14 cellular contexts compared by ENCODE assay signal in genomic region chr7:150852371-150852905, GRCh38. TPM values are rescaled to one million over a fixed set of nuclear protein-coding genes. Genes with fewer than 3 reads are reported as not detected.
A peak's percentile ranks its signal among the peaks of the same experiment; 100 is the strongest.
DNase-seq lines count a peak whose midpoint lies in the region; ATAC-seq, FAIRE-seq and TF ChIP-seq lines count a peak whose summit lies in the region.
"Had no signal": no experiment of that assay in that cellular context is flagged by ENCODE, and none has a peak within 500 bp of the region (broad histone marks: within the 10 kb centered on the region; RNA-seq: fewer than 3 reads in every experiment).

TSS of gene AOC1 (plus strand) at chr7:150852517. CDS start at chr7:150856471, 3,954 bp downstream.

- ATAC-seq in GM21576 (IDR thresholded peaks at IDR 0.05; ENCODE audit: unreplicated experiment) = no peak
- ATAC-seq: activated naive CD4-positive, alpha-beta T cell treated with anti-CD3 and anti-CD28 coated beads, Interleukin-2, amount 50 U/mL, for 72 hours; naive thymus-derived CD8-positive, alpha-beta T cell had no signal

- TF ChIP-seq CTCF in Peyer's patch (IDR thresholded peaks at IDR 0.05) (no peak), kidney (IDR thresholded peaks at IDR 0.05; ENCODE audit: borderline replicate concordance, extremely low read depth, insufficient read depth) (no peak), stomach (IDR thresholded peaks at IDR 0.05) (no peak), foreskin fibroblast (IDR thresholded peaks at IDR 0.05; ENCODE audit: low read depth, low read length) (no peak)

- no peak for TF ChIP-seq EP300 in stomach (IDR thresholded peaks at IDR 0.05)

- FAIRE-seq in kidney (lab: Jason Lieb, UNC) = no peak

- peak; percentile 55 for DNase-seq in LoVo (ENCODE audit: low spot score)
- peak in 2 of 3 donors; percentile 91 to 93 for DNase-seq in Peyer's patch
- DNase-seq in kidney = peak; percentile 87
- DNase-seq in stomach = peak; percentile 41
- DNase-seq in foreskin fibroblast = no peak
- no peak for DNase-seq in NCI-H1105 treated with DMSO at 0.1 percent for 48 hours (lab: John Stamatoyannopoulos, UW)
- DNase-seq: CD8-positive, alpha-beta memory T cell; cerebellar nuclear complex; Karpas-422; SHP77 treated with DMSO at 0.1 percent for 48 hours had no signal

- H3K9ac ChIP-seq in kidney (ENCODE audit: low read length in 2 of 2) = peak within 1 kb of the TSS in 1 of 2 donors; percentile 70

- peak within 1 kb of the TSS in 3 of 4 donors; percentile 62 to 81 (median 71) for H3K27ac ChIP-seq in Peyer's patch
- peak within 1 kb of the TSS; percentile 25 to 67 for H3K27ac ChIP-seq in kidney (ENCODE audit: low read depth in 2 of 2, low read length in 2 of 2)
- no peak within 1 kb of the TSS for H3K27ac ChIP-seq in stomach

- TF ChIP-seq POLR2A in Peyer's patch (IDR thresholded peaks at IDR 0.05) = peak; percentile 96 to 99
- TF ChIP-seq POLR2A in stomach (IDR thresholded peaks at IDR 0.05) = no peak

- peaks cover 0 to 11% (median 0%) of the 10 kb centered on the region in 3 donors for H3K36me3 ChIP-seq in Peyer's patch
- no peaks in the 10 kb centered on the region for H3K36me3 ChIP-seq in kidney (ENCODE audit: control insufficient read depth in 1 of 2, insufficient read depth in 2 of 2, low read length in 2 of 2)
- H3K36me3 ChIP-seq in stomach = no peaks in the 10 kb centered on the region

- H3K9me3 ChIP-seq in Peyer's patch (no peaks in the 10 kb centered on the region), kidney (ENCODE audit: control insufficient read depth in 1 of 2, low read length in 2 of 2) (no peaks in the 10 kb centered on the region), stomach (no peaks in the 10 kb centered on the region)

- H3K4me1 ChIP-seq in Peyer's patch (peaks cover 0 to 3% (median 0%) of the 10 kb centered on the region in 4 donors), kidney (ENCODE audit: control insufficient read depth in 1 of 2, insufficient read depth in 1 of 2, low read depth in 1 of 2, low read length in 2 of 2) (peaks cover 0 to 10% of the 10 kb centered on the region in 2 donors), stomach (no peaks in the 10 kb centered on the region)

- intact Hi-C loops in kidney (cut with DNase I) = no loop called here
- intact Hi-C loops in stomach (cut with DNase I; ENCODE audit: low total_unique reads) = no loop called here

- WGBS in stomach, 5 donors = 27 to 49% (median 34%) methylated on average over 8 of the region's 8 CpGs

- H3K4me3 ChIP-seq in Peyer's patch (peak within 1 kb of the TSS in 3 of 4 donors; percentile 31 to 60 (median 47)), kidney (ENCODE audit: low read length in 2 of 2) (peak within 1 kb of the TSS; percentile 70 to 78), stomach (no peak within 1 kb of the TSS), foreskin fibroblast (ENCODE audit: low read depth in 1 of 2, low read length in 2 of 2) (no peak within 1 kb of the TSS)

- H3K27me3 ChIP-seq in Peyer's patch (no peaks in the 10 kb centered on the region), stomach (peaks cover 0 to 38% (median 0%) of the 10 kb centered on the region in 3 donors)

RNA-seq across cellular contexts. Expression of gene AOC1, which starts in this region (rescaled TPM):
- total RNA-seq in Peyer's patch (1,000 to 10,000 TPM in 2 of 4 donors, 100 to 1,000 TPM in 1, 1 to 10 TPM in 1; 9.1 to 1,314 (median 833) TPM), kidney (170 TPM), stomach (100 to 1,000 TPM in 1 of 5 donors, 1 to 10 TPM in 1, under 1 TPM in 1, not detected in 2; 0.72 to 105 (median 4.6) TPM)
- polyA plus RNA-seq in kidney (ENCODE audit: insufficient read depth, low read depth, low replicate concordance) (99.1 TPM), stomach (1 to 10 TPM in 1 of 3 donors, under 1 TPM in 2; 0.31 to 1.3 (median 0.46) TPM)
- total RNA-seq: activated naive CD4-positive, alpha-beta T cell treated with anti-CD3 and anti-CD28 coated beads, Interleukin-2, amount 50 U/mL, for 72 hours; CD8-positive, alpha-beta memory T cell; naive thymus-derived CD8-positive, alpha-beta T cell; temporal lobe had no signal
- polyA plus RNA-seq: CD8-positive, alpha-beta memory T cell; naive thymus-derived CD8-positive, alpha-beta T cell had no signal

Comparison
In these comparisons a context has a peak if more than half of its experiments do, and no peak if none do; other contexts are left out.
1. RNA of gene AOC1 (polyA plus RNA-seq): 99.1 TPM in kidney (single experiment); 0.31 to 1.3 TPM in stomach; every median in the first group is over 10 times any median in the second.
2. DNase-seq: peak in LoVo (single experiment), Peyer's patch (2 of 3), kidney (single experiment) and stomach (single experiment); none in foreskin fibroblast (0 of 2) and NCI-H1105 treated with DMSO at 0.1 percent for 48 hours (single experiment).
3. H3K27ac ChIP-seq: peak in Peyer's patch (3 of 4) and kidney (2 of 2); none in stomach (0 of 5).
4. H3K4me3 ChIP-seq: peak in Peyer's patch (3 of 4) and kidney (2 of 2); none in stomach (0 of 4) and foreskin fibroblast (0 of 2).
5. POLR2A ChIP-seq: peak in Peyer's patch (2 of 2); none in stomach (0 of 4).